ENCODE assay signal across 8 cellular contexts in the genomic region with DNA sequence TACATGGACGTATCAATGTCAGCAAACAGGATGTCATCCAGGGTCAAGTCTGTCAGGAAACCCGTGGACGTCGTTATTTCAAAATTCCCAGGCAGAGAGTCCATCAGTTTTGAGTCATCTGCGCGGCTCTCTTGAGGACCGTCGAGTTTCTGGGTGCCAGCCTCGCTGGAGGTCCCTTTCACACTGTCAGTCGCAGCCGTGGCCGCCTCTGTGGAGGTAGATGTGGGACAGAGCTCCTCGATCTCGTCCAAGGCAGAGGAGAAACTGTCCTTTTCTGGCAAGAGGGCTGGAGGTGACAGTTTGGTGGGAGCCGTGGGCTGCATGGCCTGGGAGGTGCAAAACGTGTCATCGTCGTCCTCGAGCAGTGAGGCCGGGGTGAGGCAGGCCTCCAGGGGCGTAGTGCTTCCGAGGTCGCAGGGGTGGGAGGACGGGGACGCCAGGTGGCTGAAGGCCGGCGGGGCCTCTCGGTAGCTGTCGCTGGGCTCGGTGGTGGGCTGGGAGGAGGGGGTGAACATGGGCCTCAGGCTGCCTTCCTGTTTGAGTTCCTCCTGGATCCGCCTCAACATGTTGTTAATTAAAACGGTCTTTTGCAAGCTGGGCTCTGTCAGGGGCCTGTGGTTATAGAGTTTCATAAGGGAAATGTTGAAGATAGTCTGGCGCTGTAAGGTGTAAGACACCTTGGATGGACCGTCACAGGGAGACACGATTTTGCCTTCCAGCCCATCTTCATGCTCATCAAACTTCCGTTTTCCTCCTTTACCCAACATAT. TPM values are rescaled to one million over a fixed set of nuclear protein-coding genes. Genes with fewer than 3 reads are reported as not detected.
DNase-seq lines count a peak whose midpoint lies in the region; ATAC-seq and TF ChIP-seq lines count a peak whose summit lies in the region.

No MANE protein-coding gene starts in this region.

- TF ChIP-seq POLR2A in esophagus squamous epithelium (IDR thresholded peaks at IDR 0.05) = no peak

- peak overlapping the region; percentile 74 to 80 (median 78) for H3K27ac ChIP-seq in esophagus squamous epithelium
- H3K27ac ChIP-seq in Karpas-422 (ENCODE audit: low read length) = no peak overlapping the region

- H3K27me3 ChIP-seq in esophagus squamous epithelium (no peaks in the 10 kb centered on the region), Karpas-422 (ENCODE audit: low read length) (no peaks in the 10 kb centered on the region)

- H3K9me2 ChIP-seq in Karpas-422 (replicated peaks; ENCODE audit: insufficient read depth, low read length) = no peaks in the 10 kb centered on the region

- peak; percentile 78 for DNase-seq in GM12864 (ENCODE audit: low read depth)
- DNase-seq in esophagus squamous epithelium (lab: John Stamatoyannopoulos, UW) = no peak
- DNase-seq in Karpas-422 = no peak
- DNase-seq in epidermal melanocyte (ENCODE audit: insufficient read length, low spot score) = no peak
- no peak for DNase-seq in stimulated activated CD4-positive, alpha-beta T cell treated with anti-CD3 and anti-CD28 coated beads, Interleukin-12 subunit alpha, Interleukin-12 subunit beta, amount 100 ng/mL, for 4 hours
- no peak for DNase-seq in NCI-H524 (lab: John Stamatoyannopoulos, UW)

- no peaks in the 10 kb centered on the region for H3K27me3 Mint-ChIP-seq in IgD-negative memory B cell

- peaks cover 8% of the 10 kb centered on the region for H3K36me3 Mint-ChIP-seq in IgD-negative memory B cell

- no peaks in the 10 kb centered on the region for H3K9me3 Mint-ChIP-seq in IgD-negative memory B cell

- H2AFZ ChIP-seq in Karpas-422 (ENCODE audit: low read length) = no peak overlapping the region

- peaks cover 7 to 57% (median 16%) of the 10 kb centered on the region in 3 donors for H3K36me3 ChIP-seq in esophagus squamous epithelium
- peaks cover 72% of the 10 kb centered on the region for H3K36me3 ChIP-seq in Karpas-422 (ENCODE audit: insufficient read depth, low read length)

- 27 to 55% methylated on average over 8 to 19 of the region's 36 CpGs for WGBS in esophagus squamous epithelium, 2 donors

- H3K4me3 ChIP-seq in GM12864 (ENCODE audit: low read depth, low read length) (peak overlapping the region; percentile 20; the same call in 1 of the 2 replicates), esophagus squamous epithelium (no peak overlapping the region), Karpas-422 (ENCODE audit: low read length) (no peak overlapping the region)

- H3K27ac Mint-ChIP-seq in IgD-negative memory B cell = peak overlapping the region; percentile 95 to 99 (median 98)

- H3K4me2 ChIP-seq in Karpas-422 (ENCODE audit: low read depth, low read length, poor library complexity, severe bottlenecking) = no peak overlapping the region

- intact Hi-C loops in esophagus squamous epithelium (cut with DNase I) = no loop called here

- peak overlapping the region; percentile 70 to 90 (median 82) for H3K4me3 Mint-ChIP-seq in IgD-negative memory B cell

- peaks cover 40 to 95% (median 71%) of the 10 kb centered on the region in 3 donors for H3K4me1 ChIP-seq in esophagus squamous epithelium
- H3K4me1 ChIP-seq in Karpas-422 (ENCODE audit: low read length) = peaks cover 39% of the 10 kb centered on the region

- H3K79me2 ChIP-seq in Karpas-422 (ENCODE audit: low read length) = peaks cover 75% of the 10 kb centered on the region

- no peak for TF ChIP-seq CTCF in GM12864 (IDR thresholded peaks at IDR 0.05; ENCODE audit: low read depth, low read length, missing control alignments)
- TF ChIP-seq CTCF in esophagus squamous epithelium (IDR thresholded peaks at IDR 0.05) = no peak

- H3K9me3 ChIP-seq in esophagus squamous epithelium (no peaks in the 10 kb centered on the region), Karpas-422 (ENCODE audit: low read length) (no peaks in the 10 kb centered on the region)

- H3K4me1 Mint-ChIP-seq in IgD-negative memory B cell = peaks cover 32 to 65% (median 49%) of the 10 kb centered on the region in 3 donors

- peak; percentile 63 for ATAC-seq in GM21390 (IDR thresholded peaks at IDR 0.05; ENCODE audit: unreplicated experiment)

- H4K20me1 ChIP-seq in Karpas-422 (ENCODE audit: insufficient read depth, low read depth, low read length) = peaks cover 97% of the 10 kb centered on the region

- H3K9ac ChIP-seq in Karpas-422 (ENCODE audit: low read length) = no peak overlapping the region

RNA-seq across cellular contexts. Expression of a gene that starts 17.4 kb away (rescaled TPM):
- 14.6 TPM for polyA plus RNA-seq in IgD-negative memory B cell
- 10 to 100 TPM; 19.5 to 54.0 (median 20.8) TPM for total RNA-seq in esophagus squamous epithelium
- total RNA-seq in Karpas-422 (2014; rRNA removed; shearing (Covaris generic); ENCODE audit: low replicate concordance) = 27.2 and 73.8 TPM in 2 replicates
